Comparison of ENCODE assay signal across 8 cellular contexts in the genomic region with DNA sequence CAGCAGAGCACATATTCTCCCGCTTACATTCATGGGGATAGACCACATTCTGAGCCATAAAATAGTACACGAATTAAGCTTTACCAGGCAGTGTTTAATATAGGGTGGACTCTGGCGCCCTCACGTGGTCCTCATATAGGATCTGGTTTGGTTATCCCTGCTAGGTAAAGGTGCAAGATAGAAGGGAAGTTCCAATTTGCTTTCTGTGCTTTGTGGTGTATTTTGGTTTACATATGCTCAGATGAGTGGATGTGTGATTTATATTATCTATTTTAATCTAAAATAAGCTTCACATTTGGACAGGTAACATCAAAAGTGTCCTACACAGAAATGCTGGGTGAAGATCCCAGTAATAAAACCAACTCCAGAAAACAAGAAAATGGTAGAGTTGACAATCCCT. TPM values are rescaled to one million over a fixed set of nuclear protein-coding genes. Genes with fewer than 3 reads are reported as not detected.
DNase-seq lines count a peak whose midpoint lies in the region; ATAC-seq and TF ChIP-seq lines count a peak whose summit lies in the region.

No MANE protein-coding gene starts in this region.

- DNase-seq in BJ (ENCODE audit: low read depth): no peak
- DNase-seq in NCI-H2029 (lab: John Stamatoyannopoulos, UW): peak; percentile 43
- DNase-seq in T-helper 2 cell treated with Interferon-gamma antibody and Interleukin-4, amounts not matched to agents 5 μg/mL and 100 μg/mL, for 36 hours (ENCODE audit: low spot score): peak; percentile 60
- peak; percentile 43 for DNase-seq in amniotic stem cell (lab: John Stamatoyannopoulos, UW)
- DNase-seq in left ventricle myocardium superior: peak; percentile 64
- peak; percentile 68 for DNase-seq in sciatic nerve (ENCODE audit: low spot score)

- intact Hi-C loops in left ventricle myocardium superior (cut with micrococcal nuclease) (no loop called here), sciatic nerve (cut with DNase I) (no loop called here)

- H3K4me3 ChIP-seq in BJ (ENCODE audit: low read depth, low read length): no peak overlapping the region

- peak; percentile 78 for TF ChIP-seq CTCF in BJ (IDR thresholded peaks at IDR 0.05; ENCODE audit: insufficient read depth, low read depth, low read length)

- peaks cover 50% of the 10 kb centered on the region for H3K27me3 Mint-ChIP-seq in T-helper 2 cell treated with Interferon-gamma antibody and Interleukin-4, amounts not matched to agents 5 μg/mL and 100 μg/mL, for 36 hours (ENCODE audit: low read depth)

- CTCF ChIA-PET in BJ (lab: Yijun Ruan, JAX): interaction anchor here (0.5 to 1.8 kb wide), 24 partner anchors 10 to 679 kb away, joined by 3 to 7 read pairs (median 3); no protein-coding TSS in a partner anchor

- H3K27ac Mint-ChIP-seq in T-helper 2 cell treated with Interferon-gamma antibody and Interleukin-4, amounts not matched to agents 5 μg/mL and 100 μg/mL, for 36 hours: no peak overlapping the region

- no peaks in the 10 kb centered on the region for H3K36me3 ChIP-seq in BJ (ENCODE audit: control insufficient read depth, insufficient read depth, low read length)

- ATAC-seq in GM21786 (IDR thresholded peaks at IDR 0.05; ENCODE audit: unreplicated experiment) (peak; percentile 39), left ventricle myocardium superior (peak; percentile 65), sciatic nerve (peak; percentile 74), GM21576 (IDR thresholded peaks at IDR 0.05; ENCODE audit: unreplicated experiment) (no peak)

- no peaks in the 10 kb centered on the region for H3K36me3 Mint-ChIP-seq in T-helper 2 cell treated with Interferon-gamma antibody and Interleukin-4, amounts not matched to agents 5 μg/mL and 100 μg/mL, for 36 hours (ENCODE audit: low read depth)

- POLR2A ChIA-PET in BJ (lab: Charles Lee): no interaction called here

- peaks cover 11% of the 10 kb centered on the region for H3K4me1 Mint-ChIP-seq in T-helper 2 cell treated with Interferon-gamma antibody and Interleukin-4, amounts not matched to agents 5 μg/mL and 100 μg/mL, for 36 hours (ENCODE audit: low read depth)

- H3K9me3 Mint-ChIP-seq in T-helper 2 cell treated with Interferon-gamma antibody and Interleukin-4, amounts not matched to agents 5 μg/mL and 100 μg/mL, for 36 hours: no peaks in the 10 kb centered on the region

- peaks cover 9% of the 10 kb centered on the region for H3K27me3 ChIP-seq in BJ (ENCODE audit: control insufficient read depth, insufficient read depth, low read length)

- H3K4me3 Mint-ChIP-seq in T-helper 2 cell treated with Interferon-gamma antibody and Interleukin-4, amounts not matched to agents 5 μg/mL and 100 μg/mL, for 36 hours: no peak overlapping the region

RNA-seq across cellular contexts. Expression of a gene that starts 3.6 kb away (rescaled TPM):
- not detected in 2 replicates for polyA plus RNA-seq in BJ (2011; rRNA removed)
- polyA minus RNA-seq in BJ (2011; rRNA and poly(A)+ RNA removed): not detected in 2 replicates
- total RNA-seq in left ventricle myocardium superior (2.2 TPM), sciatic nerve (30.1 TPM)

RNA-seq across cellular contexts. Expression of a gene that starts 45.4 kb away (rescaled TPM):
- not detected in 2 replicates for polyA plus RNA-seq in BJ (2011; rRNA removed)
- not detected in 2 replicates for polyA minus RNA-seq in BJ (2011; rRNA and poly(A)+ RNA removed)
- total RNA-seq in left ventricle myocardium superior: not detected
- total RNA-seq in sciatic nerve: 0.27 TPM
